8 cellular contexts compared by ENCODE assay signal in the genomic region with DNA sequence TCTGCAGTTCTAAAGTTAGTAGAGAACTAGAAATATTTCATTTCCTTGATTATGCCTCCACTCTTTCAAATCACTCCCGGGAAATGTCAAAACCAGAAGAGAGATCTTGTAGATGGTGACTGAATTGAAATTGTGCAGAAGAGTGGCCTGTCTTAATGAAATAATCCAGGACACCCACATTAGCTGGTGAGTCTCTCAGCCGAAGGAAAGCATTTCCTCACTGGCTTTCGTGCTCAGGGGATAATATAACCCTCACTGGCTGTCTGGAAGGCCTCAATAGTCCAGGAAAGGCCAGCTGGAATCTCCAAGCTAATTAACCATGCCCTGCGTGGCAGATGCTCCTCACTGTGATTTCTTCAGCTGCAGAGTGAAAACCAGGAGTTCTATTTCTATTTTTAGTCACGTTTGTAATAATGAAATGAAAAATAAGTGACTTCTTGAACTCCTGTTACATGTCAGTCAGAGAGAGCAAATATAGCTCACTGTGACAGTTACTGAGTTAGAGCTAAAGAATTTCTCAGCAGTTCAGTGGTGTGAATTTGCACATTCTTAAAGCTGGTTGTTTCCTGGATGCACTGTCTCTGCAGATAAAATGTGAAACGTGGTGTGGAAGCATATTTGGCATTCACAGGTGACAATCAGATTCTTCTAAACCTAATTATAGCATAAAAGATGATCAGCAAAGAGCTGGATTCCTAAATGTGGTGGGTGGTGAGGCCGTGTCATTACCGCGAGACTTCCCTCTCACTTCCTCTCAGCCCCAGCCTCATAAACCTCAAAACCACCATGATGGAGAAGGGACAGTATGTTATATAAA.
A peak's percentile ranks its signal among the peaks of the same experiment; 100 is the strongest.
DNase-seq lines count a peak whose midpoint lies in the region; ATAC-seq and TF ChIP-seq lines count a peak whose summit lies in the region.

No MANE protein-coding gene starts in this region.

- H3K9me3 Mint-ChIP-seq in GM23338 = no peaks in the 10 kb centered on the region

- intact Hi-C loops in left cardiac atrium (cut with DNase I) (no loop called here), PC-9 (cut with micrococcal nuclease; ENCODE audit: unreplicated experiment) (no loop called here)

- no peaks in the 10 kb centered on the region for H3K9me3 ChIP-seq in PC-9 (ENCODE audit: insufficient read depth, low read depth)

- H3K79me2 ChIP-seq in GM23338 (replicated peaks; ENCODE audit: insufficient read depth) (no peaks in the 10 kb centered on the region), PC-9 (ENCODE audit: low read depth) (no peaks in the 10 kb centered on the region)

- H3K4me2 ChIP-seq in GM23338 = no peak overlapping the region
- H3K4me2 ChIP-seq in PC-9 = no peak overlapping the region

- H2AFZ ChIP-seq in GM23338 = peak overlapping the region; percentile 29; the same call in 1 of the 2 replicates
- no peak overlapping the region for H2AFZ ChIP-seq in PC-9

- no peaks in the 10 kb centered on the region for H3K36me3 Mint-ChIP-seq in GM23338 (ENCODE audit: low read depth)

- DNase-seq in NK-92 treated with Interleukin-12 subunit alpha and Interleukin-12 subunit beta, amount 100 ng/mL, for 24 hours (lab: John Stamatoyannopoulos, UW) = peak; percentile 23
- no peak for DNase-seq in NK-92 (lab: John Stamatoyannopoulos, UW; ENCODE audit: unreplicated experiment)
- peak; percentile 8 for DNase-seq in GM23338 (ENCODE audit: low spot score)
- DNase-seq in MV-4-11 (lab: John Stamatoyannopoulos, UW) = peak; percentile 66
- DNase-seq in left cardiac atrium = no peak
- DNase-seq in PC-9 = no peak
- no peak for DNase-seq in stimulated activated naive CD4-positive, alpha-beta T cell (lab: John Stamatoyannopoulos, UW)
- no peak for DNase-seq in NCI-H1105 (lab: John Stamatoyannopoulos, UW)

- BruUV-seq in PC-9 (replicated peaks; lab: Mats Ljungman, UMichigan) = no TSS peak

- H3K27ac Mint-ChIP-seq in GM23338 = no peak overlapping the region

- no peak overlapping the region for H3K27ac ChIP-seq in GM23338 (ENCODE audit: low read depth)
- H3K27ac ChIP-seq in PC-9 = no peak overlapping the region

- H3K4me3 ChIP-seq in GM23338 = no peak overlapping the region
- no peak overlapping the region for H3K4me3 ChIP-seq in PC-9

- H3K4me3 Mint-ChIP-seq in GM23338 = no peak overlapping the region

- H3K36me3 ChIP-seq in GM23338 (ENCODE audit: insufficient read depth) (no peaks in the 10 kb centered on the region), PC-9 (ENCODE audit: low read depth) (no peaks in the 10 kb centered on the region)

- POLR2A ChIA-PET in PC-9 (lab: Charles Lee; ENCODE audit: unreplicated experiment) = no interaction called here

- H4K20me1 ChIP-seq in GM23338 (replicated peaks; ENCODE audit: insufficient read depth) (no peaks in the 10 kb centered on the region), PC-9 (ENCODE audit: insufficient read depth) (no peaks in the 10 kb centered on the region)

- ATAC-seq in GM23338 = no peak
- peak; percentile 8 to 26 for ATAC-seq in left cardiac atrium

- no peaks in the 10 kb centered on the region for H3F3A ChIP-seq in GM23338 (replicated peaks; ENCODE audit: low read depth)
- H3F3A ChIP-seq in PC-9 (ENCODE audit: insufficient read depth, low read depth) = no peaks in the 10 kb centered on the region

- no peaks in the 10 kb centered on the region for H3K27me3 Mint-ChIP-seq in GM23338 (ENCODE audit: insufficient read depth, low read depth, poor library complexity)

- H3K27me3 ChIP-seq in GM23338 (ENCODE audit: insufficient read depth) (no peaks in the 10 kb centered on the region), PC-9 (ENCODE audit: insufficient read depth, low read depth) (no peaks in the 10 kb centered on the region)

- CTCF ChIA-PET in PC-9 (lab: Charles Lee) = interaction anchor here (0.6 kb wide), 1 partner anchor 1370 kb away, joined by 5 read pairs; no protein-coding TSS in a partner anchor

- TF ChIP-seq CTCF in GM23338 (conservative IDR thresholded peaks at IDR 0.05; ENCODE audit: low read depth in 2 of 2) = no peak
- TF ChIP-seq CTCF in PC-9 (conservative IDR thresholded peaks at IDR 0.05) = no peak

- H3K9me2 ChIP-seq in GM23338 (ENCODE audit: insufficient read depth) (no peaks in the 10 kb centered on the region), PC-9 (ENCODE audit: insufficient read depth) (no peaks in the 10 kb centered on the region)

- H3K4me1 ChIP-seq in GM23338 (ENCODE audit: insufficient read depth) (no peaks in the 10 kb centered on the region), PC-9 (replicated peaks; ENCODE audit: insufficient read depth) (no peaks in the 10 kb centered on the region)

- H3K4me1 Mint-ChIP-seq in GM23338 = 0 out of 3 replicates have a peak, but pooled peaks cover 3% of the 10 kb centered on the region

TF ChIP-seq in GM23338, 12 proteins besides CTCF, POLR2A, EP300 and RAD21 (continues in another document):
- TF ChIP-seq ZNF462 (CRISPR knock-in tag; IDR thresholded peaks at IDR 0.05) (no peak), ZNF331 (CRISPR knock-in tag; IDR thresholded peaks at IDR 0.05; ENCODE audit: low read depth) (no peak), POLR2AphosphoS5 (IDR thresholded peaks at IDR 0.05; ENCODE audit: low read depth) (no peak), EZH2phosphoT487 (IDR thresholded peaks at IDR 0.05; ENCODE audit: unreplicated experiment) (no peak), STAT1 (IDR thresholded peaks at IDR 0.05; ENCODE audit: unreplicated experiment) (no peak), NANOG (IDR thresholded peaks at IDR 0.05; ENCODE audit: borderline replicate concordance) (no peak), JUNB (IDR thresholded peaks at IDR 0.05; ENCODE audit: unreplicated experiment) (no peak), CREB1 (CRISPR knock-in tag; IDR thresholded peaks at IDR 0.05; ENCODE audit: low read depth) (no peak)

Comparison
In these comparisons a context has a peak if more than half of its experiments do, and no peak if none do; other contexts are left out.
1. DNase-seq: peak in NK-92 treated with Interleukin-12 subunit alpha and Interleukin-12 subunit beta, amount 100 ng/mL, for 24 hours (single experiment), GM23338 (single experiment) and MV-4-11 (single experiment); none in NK-92 (single experiment), left cardiac atrium (single experiment), PC-9 (0 of 2), stimulated activated naive CD4-positive, alpha-beta T cell (0 of 6) and NCI-H1105 (single experiment).